ENCODE assay signal across 8 cellular contexts in genomic region chr5:139565411-139566305, GRCh38. TPM values are rescaled to one million over a fixed set of nuclear protein-coding genes. Genes with fewer than 3 reads are reported as not detected.
A peak's percentile ranks its signal among the peaks of the same experiment; 100 is the strongest.
DNase-seq lines count a peak whose midpoint lies in the region; ATAC-seq and TF ChIP-seq lines count a peak whose summit lies in the region.

No MANE protein-coding gene starts in this region.

- peak; percentile 36 for ATAC-seq in GM19372 (IDR thresholded peaks at IDR 0.05; ENCODE audit: low read depth, unreplicated experiment)
- ATAC-seq in activated CD8-positive, alpha-beta T cell treated with anti-CD3 and anti-CD28 coated beads, Interleukin-2, amount 10 ng/mL, durations not matched to agents 7 days and 5 days: peak; percentile 42
- ATAC-seq in stimulated activated naive CD8-positive, alpha-beta T cell treated with anti-CD3 and anti-CD28 coated beads, Interleukin-15, Interleukin-2, amounts not matched to agents 100 U/mL and 50 U/mL, for 24 hours: peak; percentile 15

- no peaks in the 10 kb centered on the region for H3K9me3 ChIP-seq in BLaER1
- no peaks in the 10 kb centered on the region for H3K9me3 ChIP-seq in SJCRH30 (replicated peaks)

- H3K4me2 ChIP-seq in BLaER1: peak overlapping the region; percentile 95
- H3K4me2 ChIP-seq in KMS-11: peak overlapping the region; percentile 96

- H3K27ac ChIP-seq in BLaER1 (peak overlapping the region; percentile 88), KMS-11 (peak overlapping the region; percentile 45; the same call in 1 of the 2 replicates), SJCRH30 (no peak overlapping the region)

- peak overlapping the region; percentile 94 for H3K27ac Mint-ChIP-seq in activated CD8-positive, alpha-beta T cell treated with anti-CD3 and anti-CD28 coated beads, Interleukin-2, amount 10 ng/mL, durations not matched to agents 7 days and 5 days

- H4K20me1 ChIP-seq in BLaER1: peaks cover 90% of the 10 kb centered on the region
- H4K20me1 ChIP-seq in KMS-11 (ENCODE audit: insufficient read depth): 0 out of 2 replicates have a peak, but pooled peaks cover 8% of the 10 kb centered on the region

- peaks cover 90% of the 10 kb centered on the region for H3K79me2 ChIP-seq in KMS-11 (ENCODE audit: insufficient read depth, low read depth)

- peaks cover 52% of the 10 kb centered on the region for H3K36me3 Mint-ChIP-seq in activated CD8-positive, alpha-beta T cell treated with anti-CD3 and anti-CD28 coated beads, Interleukin-2, amount 10 ng/mL, durations not matched to agents 7 days and 5 days (ENCODE audit: low read depth)

- POLR2A ChIA-PET in activated CD8-positive, alpha-beta T cell treated with anti-CD3 and anti-CD28 coated beads, Interleukin-2, amount 10 ng/mL, durations not matched to agents 7 days and 5 days (lab: Charles Lee): interaction anchor here (0.6 to 2.9 kb wide), 12 partner anchors 9 to 162 kb away, joined by 3 to 17 read pairs (median 3); partner anchors contain the start of gene SPATA24

- peak overlapping the region; percentile 91 for H3K4me3 Mint-ChIP-seq in activated CD8-positive, alpha-beta T cell treated with anti-CD3 and anti-CD28 coated beads, Interleukin-2, amount 10 ng/mL, durations not matched to agents 7 days and 5 days

- H3K4me1 ChIP-seq in BLaER1: peaks cover 79% of the 10 kb centered on the region
- peaks cover 47% of the 10 kb centered on the region for H3K4me1 ChIP-seq in KMS-11 (ENCODE audit: low read depth, poor library complexity, severe bottlenecking)
- H3K4me1 ChIP-seq in SJCRH30: no peaks in the 10 kb centered on the region; the same call in 1 of the 2 replicates

- no peak overlapping the region for H2AFZ ChIP-seq in KMS-11 (ENCODE audit: low read depth)

- H3K4me1 Mint-ChIP-seq in activated CD8-positive, alpha-beta T cell treated with anti-CD3 and anti-CD28 coated beads, Interleukin-2, amount 10 ng/mL, durations not matched to agents 7 days and 5 days (ENCODE audit: low read depth): peaks cover 65% of the 10 kb centered on the region

- no peaks in the 10 kb centered on the region for H3K9me3 Mint-ChIP-seq in activated CD8-positive, alpha-beta T cell treated with anti-CD3 and anti-CD28 coated beads, Interleukin-2, amount 10 ng/mL, durations not matched to agents 7 days and 5 days (ENCODE audit: insufficient read depth)

- H3K36me3 ChIP-seq in BLaER1: peaks cover 61% of the 10 kb centered on the region
- H3K36me3 ChIP-seq in KMS-11 (ENCODE audit: insufficient read depth): no peaks in the 10 kb centered on the region
- peaks cover 39% of the 10 kb centered on the region for H3K36me3 ChIP-seq in SJCRH30

- no peak for TF ChIP-seq CTCF in KMS-11 (conservative IDR thresholded peaks at IDR 0.05; ENCODE audit: low read depth, low read length)
- no peak for TF ChIP-seq CTCF in fibroblast of the aortic adventitia (IDR thresholded peaks at IDR 0.05; ENCODE audit: insufficient read depth, low read length)

- peak; percentile 80 for DNase-seq in activated CD8-positive, alpha-beta T cell treated with anti-CD3 and anti-CD28 coated beads, Interleukin-2, amount 10 ng/mL, durations not matched to agents 7 days and 5 days
- DNase-seq in fibroblast of the aortic adventitia (ENCODE audit: low read depth) (peak; percentile 41), SJCRH30 (no peak), midbrain (lab: John Stamatoyannopoulos, UW) (no peak)
- DNase-seq in stimulated activated naive CD8-positive, alpha-beta T cell treated with anti-CD3 and anti-CD28 coated beads, Interleukin-15, Interleukin-2, amounts not matched to agents 100 U/mL and 50 U/mL, for 24 hours: peak; percentile 32

- H3K27me3 Mint-ChIP-seq in activated CD8-positive, alpha-beta T cell treated with anti-CD3 and anti-CD28 coated beads, Interleukin-2, amount 10 ng/mL, durations not matched to agents 7 days and 5 days (ENCODE audit: low read depth): no peaks in the 10 kb centered on the region

- CTCF ChIA-PET in activated CD8-positive, alpha-beta T cell treated with anti-CD3 and anti-CD28 coated beads, Interleukin-2, amount 10 ng/mL, durations not matched to agents 7 days and 5 days (lab: Charles Lee): interaction anchor here (0.7 to 5.2 kb wide), 15 partner anchors 9 to 154 kb away, joined by 3 to 70 read pairs (median 5); no protein-coding TSS in a partner anchor

- no peaks in the 10 kb centered on the region for H3K27me3 ChIP-seq in BLaER1
- no peaks in the 10 kb centered on the region for H3K27me3 ChIP-seq in KMS-11 (ENCODE audit: insufficient read depth, low read depth)
- H3K27me3 ChIP-seq in SJCRH30: no peaks in the 10 kb centered on the region

- H3K4me3 ChIP-seq in BLaER1 (peak overlapping the region; percentile 95), KMS-11 (IDR thresholded peaks at IDR 0.05; ENCODE audit: insufficient read depth, low read depth, low read length) (no peak overlapping the region), fibroblast of the aortic adventitia (ENCODE audit: low read depth, low read length) (no peak overlapping the region), SJCRH30 (no peak overlapping the region)

- H3K9ac ChIP-seq in BLaER1: peak overlapping the region; percentile 75
- H3K9ac ChIP-seq in KMS-11: peak overlapping the region; percentile 3; the same call in 1 of the 2 replicates

RNA-seq across cellular contexts. Expression of gene UBE2D2, which starts 4.5 kb away (rescaled TPM):
- total RNA-seq in activated CD8-positive, alpha-beta T cell treated with anti-CD3 and anti-CD28 coated beads, Interleukin-2, amount 10 ng/mL, durations not matched to agents 7 days and 5 days: 100 to 1,000 TPM; 227 to 232 TPM
- 71.8 and 137 TPM in 2 replicates for total RNA-seq in fibroblast of the aortic adventitia (ENCODE audit: low replicate concordance)
- 101 and 106 TPM in 2 replicates for total RNA-seq in SJCRH30 (2014; rRNA removed; shearing (Covaris generic))

Comparison
In these comparisons a context has a peak if more than half of its experiments do, and no peak if none do; other contexts are left out.
1. DNase-seq: peak in activated CD8-positive, alpha-beta T cell treated with anti-CD3 and anti-CD28 coated beads, Interleukin-2, amount 10 ng/mL, durations not matched to agents 7 days and 5 days (single experiment), fibroblast of the aortic adventitia (single experiment) and stimulated activated naive CD8-positive, alpha-beta T cell treated with anti-CD3 and anti-CD28 coated beads, Interleukin-15, Interleukin-2, amounts not matched to agents 100 U/mL and 50 U/mL, for 24 hours (single experiment); none in SJCRH30 (0 of 2) and midbrain (single experiment).
2. Peak in every context shown above with its lines, with median percentiles within 50 percentile points of each other: ATAC-seq.